Comparison of ENCODE assay signal across 8 cellular contexts in the genomic region with DNA sequence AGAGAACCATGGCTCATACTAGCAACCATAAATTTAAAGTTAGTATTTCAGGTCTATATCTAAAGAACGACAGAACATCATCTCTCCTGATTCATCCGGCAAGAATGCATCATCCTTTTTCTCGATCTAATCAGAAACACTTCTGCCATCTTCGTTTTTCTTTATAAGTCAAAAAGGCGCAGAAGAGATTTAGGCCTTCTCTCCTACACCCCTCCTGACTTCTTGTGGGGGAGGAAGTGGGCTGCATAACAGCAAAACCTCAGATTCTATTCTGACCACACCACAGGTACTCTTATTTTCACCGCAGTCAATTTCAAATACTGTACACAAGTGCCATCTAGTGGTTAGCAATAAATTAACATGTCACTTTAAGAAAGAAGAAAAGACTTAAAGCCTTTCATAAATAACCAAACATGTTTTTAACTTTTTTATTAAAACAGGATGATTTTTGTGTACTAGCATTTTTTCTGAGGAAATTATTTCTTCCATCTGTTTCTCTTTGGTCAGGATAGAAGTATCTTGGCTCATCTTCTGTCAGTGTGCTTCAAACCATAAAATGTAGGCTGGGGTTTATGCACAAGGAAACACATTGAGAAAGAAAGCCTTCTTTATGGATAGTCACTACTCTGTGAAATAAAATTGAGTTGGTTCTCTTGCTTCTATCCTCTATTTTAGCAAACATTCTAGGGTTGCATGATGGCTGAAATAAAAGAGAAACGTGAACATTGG.
DNase-seq lines count a peak whose midpoint lies in the region; ATAC-seq, FAIRE-seq and TF ChIP-seq lines count a peak whose summit lies in the region.

No MANE protein-coding gene starts in this region.

- H3K27ac Mint-ChIP-seq in nephron progenitor cell: no peak overlapping the region

- H3K4me3 Mint-ChIP-seq in nephron progenitor cell: no peak overlapping the region

- no peaks in the 10 kb centered on the region for H4K20me1 ChIP-seq in BLaER1

- H3K4me1 Mint-ChIP-seq in nephron progenitor cell: peaks cover 4% of the 10 kb centered on the region

- H3K9ac ChIP-seq in BLaER1: no peak overlapping the region

- no peaks in the 10 kb centered on the region for H3K4me1 ChIP-seq in BLaER1

- FAIRE-seq in TTC549 (lab: Jason Lieb, UNC): peak; percentile 66
- peak; percentile 87 for FAIRE-seq in endometrium (lab: Jason Lieb, UNC)

- H3K4me2 ChIP-seq in BLaER1: 0 out of 2 replicates have a peak overlapping the region, but pooled peaks have one; percentile 23

- no peaks in the 10 kb centered on the region for H3K9me3 Mint-ChIP-seq in nephron progenitor cell

- H3K27ac ChIP-seq in BLaER1: no peak overlapping the region

- no peaks in the 10 kb centered on the region for H3K36me3 ChIP-seq in BLaER1

- peak; percentile 61 for TF ChIP-seq CTCF in nephron progenitor cell (IDR thresholded peaks at IDR 0.05)

- H3K27me3 Mint-ChIP-seq in nephron progenitor cell (ENCODE audit: low read depth, poor library complexity): no peaks in the 10 kb centered on the region

- DNase-seq in NCI-H1105 treated with DMSO at 0.1 percent for 48 hours (lab: John Stamatoyannopoulos, UW): peak; percentile 64
- peak; percentile 13 for DNase-seq in nephron progenitor cell
- DNase-seq in GDM1 (lab: John Stamatoyannopoulos, UW): no peak

- no peaks in the 10 kb centered on the region for H3K27me3 ChIP-seq in BLaER1

- no peaks in the 10 kb centered on the region for H3K36me3 Mint-ChIP-seq in nephron progenitor cell (ENCODE audit: low read depth)

- ATAC-seq in GM18499 (IDR thresholded peaks at IDR 0.05; ENCODE audit: insufficient read depth, unreplicated experiment) (peak; percentile 74), HG02763 (IDR thresholded peaks at IDR 0.05; ENCODE audit: unreplicated experiment) (peak; percentile 78)

- H3K4me3 ChIP-seq in BLaER1: no peak overlapping the region

- H3K9me3 ChIP-seq in BLaER1: no peaks in the 10 kb centered on the region
